Comparison of ENCODE assay signal across 19 cellular contexts in the genomic region with DNA sequence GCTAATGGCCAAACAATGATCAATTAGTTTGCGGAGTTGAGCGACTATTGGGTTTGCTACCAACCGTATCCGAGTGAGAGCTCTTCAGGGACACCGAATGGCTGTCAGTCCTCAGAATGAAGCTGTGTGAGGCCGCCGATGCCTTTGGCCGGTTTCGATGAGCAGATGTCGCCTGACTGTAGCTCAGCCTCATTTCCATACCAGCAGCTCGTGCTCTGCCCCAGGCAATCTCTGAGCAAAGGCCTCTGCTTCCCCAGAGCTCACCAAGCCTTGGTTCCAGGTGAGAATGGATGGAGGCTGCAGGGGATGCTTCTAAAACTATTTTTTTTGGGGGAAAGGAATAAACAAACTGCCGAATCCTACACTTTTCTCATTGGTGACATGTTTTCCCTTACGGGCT.
DNase-seq lines count a peak whose midpoint lies in the region; ATAC-seq and TF ChIP-seq lines count a peak whose summit lies in the region.
"Had no signal": no experiment of that assay in that cellular context is flagged by ENCODE, and none has a peak within 500 bp of the region (broad histone marks: within the 10 kb centered on the region; RNA-seq: fewer than 3 reads in every experiment).

No MANE protein-coding gene starts in this region.

- H3K27me3 Mint-ChIP-seq in activated CD8-positive, alpha-beta memory T cell treated with anti-CD3 and anti-CD28 coated beads, Interleukin-2, amount 10 ng/mL, durations not matched to agents 7 days and 5 days = no peaks in the 10 kb centered on the region

- H3K27ac Mint-ChIP-seq in activated CD8-positive, alpha-beta memory T cell treated with anti-CD3 and anti-CD28 coated beads, Interleukin-2, amount 10 ng/mL, durations not matched to agents 7 days and 5 days = no peak overlapping the region
- H3K27ac Mint-ChIP-seq: CD4-positive, alpha-beta memory T cell; HFFc6 had no signal

- intact Hi-C loops in uterus (cut with DNase I; ENCODE audit: low total_unique reads) = no loop called here

- no peak overlapping the region for H3K4me3 ChIP-seq in uterus
- H3K4me3 ChIP-seq: A549 had no signal

- H3K9me3 ChIP-seq in uterus = no peaks in the 10 kb centered on the region
- H3K9me3 ChIP-seq: A549, BE2C had no signal

- no peaks in the 10 kb centered on the region for H3K4me1 ChIP-seq in uterus
- H3K4me1 ChIP-seq: A549, BE2C had no signal

- TF ChIP-seq POLR2A in uterus (IDR thresholded peaks at IDR 0.05) = no peak

- H3K4me1 Mint-ChIP-seq in activated CD8-positive, alpha-beta memory T cell treated with anti-CD3 and anti-CD28 coated beads, Interleukin-2, amount 10 ng/mL, durations not matched to agents 7 days and 5 days = no peaks in the 10 kb centered on the region
- H3K4me1 Mint-ChIP-seq: CD4-positive, alpha-beta memory T cell had no signal

- TF ChIP-seq CTCF in uterus (IDR thresholded peaks at IDR 0.05) = no peak

- H3K9me3 Mint-ChIP-seq in activated CD8-positive, alpha-beta memory T cell treated with anti-CD3 and anti-CD28 coated beads, Interleukin-2, amount 10 ng/mL, durations not matched to agents 7 days and 5 days (ENCODE audit: low read depth) = no peaks in the 10 kb centered on the region

- no peaks in the 10 kb centered on the region for H3K36me3 ChIP-seq in uterus
- H3K36me3 ChIP-seq: BE2C had no signal

- DNase-seq in NCI-H510A (lab: John Stamatoyannopoulos, UW) = peak; percentile 74
- peak; percentile 19 for DNase-seq in SK-MEL-5 (ENCODE audit: low read depth, low spot score)
- DNase-seq in iPS-NIHi7 (ENCODE audit: extremely low spot score) = peak; percentile 15
- DNase-seq in activated CD8-positive, alpha-beta memory T cell treated with anti-CD3 and anti-CD28 coated beads, Interleukin-2, amount 10 ng/mL, durations not matched to agents 7 days and 5 days = no peak
- DNase-seq in cerebellar nuclear complex (lab: John Stamatoyannopoulos, UW) = no peak
- DNase-seq in uterus = no peak
- DNase-seq in cerebellum (ENCODE audit: low spot score) = no peak
- DNase-seq: BE2C; CD4-positive, alpha-beta memory T cell; COR-L47; DMS153; DMS79 treated with DMSO at 0.1 percent for 48 hours; EL; GDM1; HCEC 1CT; HFFc6 had no signal

- ATAC-seq in activated CD8-positive, alpha-beta memory T cell treated with anti-CD3 and anti-CD28 coated beads, Interleukin-2, amount 10 ng/mL, durations not matched to agents 7 days and 5 days = no peak
- ATAC-seq: A549, HepG2 had no signal

- CTCF ChIA-PET in activated CD8-positive, alpha-beta memory T cell treated with anti-CD3 and anti-CD28 coated beads, Interleukin-2, amount 10 ng/mL, durations not matched to agents 7 days and 5 days (lab: Charles Lee) = no interaction called here

- no peaks in the 10 kb centered on the region for H3K27me3 ChIP-seq in uterus
- H3K27me3 ChIP-seq: BE2C had no signal

- no peaks in the 10 kb centered on the region for H3K36me3 Mint-ChIP-seq in activated CD8-positive, alpha-beta memory T cell treated with anti-CD3 and anti-CD28 coated beads, Interleukin-2, amount 10 ng/mL, durations not matched to agents 7 days and 5 days
- H3K36me3 Mint-ChIP-seq: CD4-positive, alpha-beta memory T cell had no signal

- no peak overlapping the region for H3K4me3 Mint-ChIP-seq in activated CD8-positive, alpha-beta memory T cell treated with anti-CD3 and anti-CD28 coated beads, Interleukin-2, amount 10 ng/mL, durations not matched to agents 7 days and 5 days
- H3K4me3 Mint-ChIP-seq: CD4-positive, alpha-beta memory T cell; HFFc6 had no signal

- H3K27ac ChIP-seq in uterus = no peak overlapping the region
- H3K27ac ChIP-seq: A549, C4-2B had no signal

- in situ Hi-C loops in SK-MEL-5 (cut with HindIII; ENCODE audit: low pct_unique_long_range_greater_than_20kb, low sequenced_read_pairs) = no loop called here

Comparison
In these comparisons a context has a peak if more than half of its experiments do, and no peak if none do; other contexts are left out.
1. DNase-seq: peak in NCI-H510A (single experiment), SK-MEL-5 (single experiment) and iPS-NIHi7 (single experiment); none in activated CD8-positive, alpha-beta memory T cell treated with anti-CD3 and anti-CD28 coated beads, Interleukin-2, amount 10 ng/mL, durations not matched to agents 7 days and 5 days (single experiment), cerebellar nuclear complex (0 of 2), uterus (0 of 2) and cerebellum (single experiment).